1 cellular context compared by ENCODE assay signal in the genomic region with DNA sequence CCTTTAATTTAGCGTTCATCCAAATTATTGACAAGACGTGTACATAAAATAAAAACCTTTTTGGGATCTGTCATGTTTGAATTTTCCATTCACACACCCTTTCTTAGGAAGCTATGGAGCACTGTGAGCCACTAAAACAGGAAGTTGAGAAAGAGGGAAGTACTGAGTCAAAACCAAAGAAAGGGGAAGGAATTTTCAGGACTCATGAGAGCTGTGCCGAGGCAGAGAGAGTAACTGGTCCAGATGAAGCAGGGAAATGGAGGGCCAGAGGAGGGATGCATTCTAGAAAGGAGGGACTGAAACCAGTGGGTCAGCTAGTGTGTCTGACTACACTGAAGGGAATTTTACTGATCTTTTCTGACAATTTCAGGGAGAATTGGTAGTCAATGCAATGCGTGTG.
TF ChIP-seq lines count a peak whose summit lies in the region.

No MANE protein-coding gene starts in this region.

TF ChIP-seq in endothelial cell of umbilical vein, 7 proteins besides CTCF, POLR2A, EP300 and RAD21:
- TF ChIP-seq GATA2 (IDR thresholded peaks at IDR 0.05; ENCODE audit: insufficient read depth, insufficient read length, low read depth, low read length) (no peak), POLR2AphosphoS5 (IDR thresholded peaks at IDR 0.05; ENCODE audit: insufficient read depth, low read depth, low read length) (no peak), FOS (IDR thresholded peaks at IDR 0.05; ENCODE audit: borderline replicate concordance, insufficient read depth, low read length) (peak; percentile 10)
TF ChIP-seq in endothelial cell of umbilical vein: peak in this region for 1.
